Comparison of ENCODE assay signal across 8 cellular contexts in genomic region chr9:33202552-33203300, GRCh38. TPM values are rescaled to one million over a fixed set of nuclear protein-coding genes. Genes with fewer than 3 reads are reported as not detected.
DNase-seq lines count a peak whose midpoint lies in the region; ATAC-seq and TF ChIP-seq lines count a peak whose summit lies in the region.

No MANE protein-coding gene starts in this region.

- peaks cover 14% of the 10 kb centered on the region for H3K4me1 Mint-ChIP-seq in activated T-helper 1 cell treated with anti-CD3 and anti-CD28 coated beads, Interleukin-12 subunit alpha, Interleukin-12 subunit beta, Interleukin-2, Interleukin-4 antibody, amounts not matched to agents 30 ng/mL and 10 ng/mL and 1 ng/mL, durations not matched to agents 14 hours and 24 hours and 36 hours (ENCODE audit: low read depth)
- H3K4me1 Mint-ChIP-seq in memory B cell (peaks cover 13% of the 10 kb centered on the region), progenitor cell of endocrine pancreas (ENCODE audit: low read depth) (no peaks in the 10 kb centered on the region)

- H3K4me3 Mint-ChIP-seq in activated T-helper 1 cell treated with anti-CD3 and anti-CD28 coated beads, Interleukin-12 subunit alpha, Interleukin-12 subunit beta, Interleukin-2, Interleukin-4 antibody, amounts not matched to agents 30 ng/mL and 10 ng/mL and 1 ng/mL, durations not matched to agents 14 hours and 24 hours and 36 hours = no peak overlapping the region
- H3K4me3 Mint-ChIP-seq in memory B cell = peak overlapping the region; percentile 36
- no peak overlapping the region for H3K4me3 Mint-ChIP-seq in progenitor cell of endocrine pancreas (ENCODE audit: low read depth)

- peak overlapping the region; percentile 38 for H3K27ac Mint-ChIP-seq in activated T-helper 1 cell treated with anti-CD3 and anti-CD28 coated beads, Interleukin-12 subunit alpha, Interleukin-12 subunit beta, Interleukin-2, Interleukin-4 antibody, amounts not matched to agents 30 ng/mL and 10 ng/mL and 1 ng/mL, durations not matched to agents 14 hours and 24 hours and 36 hours
- H3K27ac Mint-ChIP-seq in memory B cell = no peak overlapping the region
- H3K27ac Mint-ChIP-seq in progenitor cell of endocrine pancreas = no peak overlapping the region

- no peak overlapping the region for H3K4me3 ChIP-seq in colonic mucosa

- H3K9me3 Mint-ChIP-seq in activated T-helper 1 cell treated with anti-CD3 and anti-CD28 coated beads, Interleukin-12 subunit alpha, Interleukin-12 subunit beta, Interleukin-2, Interleukin-4 antibody, amounts not matched to agents 30 ng/mL and 10 ng/mL and 1 ng/mL, durations not matched to agents 14 hours and 24 hours and 36 hours = no peaks in the 10 kb centered on the region
- no peaks in the 10 kb centered on the region for H3K9me3 Mint-ChIP-seq in memory B cell
- no peaks in the 10 kb centered on the region for H3K9me3 Mint-ChIP-seq in progenitor cell of endocrine pancreas (ENCODE audit: low read depth)

- no peak overlapping the region for H3K9ac ChIP-seq in colonic mucosa (ENCODE audit: low read depth in 2 of 2, low read length in 2 of 2)

- peak; percentile 100 for ATAC-seq in GM19467 (IDR thresholded peaks at IDR 0.05; ENCODE audit: unreplicated experiment)
- ATAC-seq in HG03432 (IDR thresholded peaks at IDR 0.05; ENCODE audit: unreplicated experiment) = peak; percentile 100
- peak; percentile 100 for ATAC-seq in memory B cell (ENCODE audit: low read depth)

- TF ChIP-seq CTCF in progenitor cell of endocrine pancreas (IDR thresholded peaks at IDR 0.05; ENCODE audit: unreplicated experiment) = no peak
- TF ChIP-seq CTCF in colonic mucosa (IDR thresholded peaks at IDR 0.05) = no peak

- intact Hi-C loops in activated T-helper 1 cell treated with anti-CD3 and anti-CD28 coated beads, Interleukin-12 subunit alpha, Interleukin-12 subunit beta, Interleukin-2, Interleukin-4 antibody, amounts not matched to agents 30 ng/mL and 10 ng/mL and 1 ng/mL, durations not matched to agents 14 hours and 24 hours and 36 hours (cut with micrococcal nuclease) = loop anchor here (2.0 to 10.0 kb wide), 2 partner anchors 22 to 58 kb away; no protein-coding TSS in a partner anchor
- intact Hi-C loops in colonic mucosa (cut with DNase I) = no loop called here

- H3K4me1 ChIP-seq in colonic mucosa = no peaks in the 10 kb centered on the region

- DNase-seq in Daoy (ENCODE audit: low read depth) = peak; percentile 45
- peak; percentile 49 for DNase-seq in activated T-helper 1 cell treated with anti-CD3 and anti-CD28 coated beads, Interleukin-12 subunit alpha, Interleukin-12 subunit beta, Interleukin-2, Interleukin-4 antibody, amounts not matched to agents 30 ng/mL and 10 ng/mL and 1 ng/mL, durations not matched to agents 14 hours and 24 hours and 36 hours (ENCODE audit: low spot score)
- peak; percentile 72 to 77 for DNase-seq in memory B cell (ENCODE audit: low spot score in 2 of 2)
- no peak for DNase-seq in progenitor cell of endocrine pancreas (ENCODE audit: low spot score, unreplicated experiment)
- DNase-seq in SK-N-DZ (ENCODE audit: low spot score) = no peak
- DNase-seq in colonic mucosa = no peak

- peaks cover 6% of the 10 kb centered on the region for H3K27me3 Mint-ChIP-seq in activated T-helper 1 cell treated with anti-CD3 and anti-CD28 coated beads, Interleukin-12 subunit alpha, Interleukin-12 subunit beta, Interleukin-2, Interleukin-4 antibody, amounts not matched to agents 30 ng/mL and 10 ng/mL and 1 ng/mL, durations not matched to agents 14 hours and 24 hours and 36 hours (ENCODE audit: insufficient read depth)
- no peaks in the 10 kb centered on the region for H3K27me3 Mint-ChIP-seq in memory B cell
- H3K27me3 Mint-ChIP-seq in progenitor cell of endocrine pancreas = peaks cover 3% of the 10 kb centered on the region

- no peaks in the 10 kb centered on the region for H3K9me3 ChIP-seq in colonic mucosa

- H3K27ac ChIP-seq in colonic mucosa = no peak overlapping the region

- H3K36me3 Mint-ChIP-seq in activated T-helper 1 cell treated with anti-CD3 and anti-CD28 coated beads, Interleukin-12 subunit alpha, Interleukin-12 subunit beta, Interleukin-2, Interleukin-4 antibody, amounts not matched to agents 30 ng/mL and 10 ng/mL and 1 ng/mL, durations not matched to agents 14 hours and 24 hours and 36 hours (ENCODE audit: low read depth) = no peaks in the 10 kb centered on the region
- H3K36me3 Mint-ChIP-seq in memory B cell (no peaks in the 10 kb centered on the region), progenitor cell of endocrine pancreas (ENCODE audit: insufficient read depth) (no peaks in the 10 kb centered on the region)

- H3K36me3 ChIP-seq in colonic mucosa = no peaks in the 10 kb centered on the region

- H3K27me3 ChIP-seq in colonic mucosa = no peaks in the 10 kb centered on the region

RNA-seq across cellular contexts. Expression of gene B4GALT1, which starts 35.6 kb away (rescaled TPM):
- total RNA-seq in Daoy (2014; rRNA removed; shearing (Covaris generic)) = 19.1 and 19.2 TPM in 2 replicates
- 64.4 and 66.5 TPM in 2 replicates for total RNA-seq in activated T-helper 1 cell treated with anti-CD3 and anti-CD28 coated beads, Interleukin-12 subunit alpha, Interleukin-12 subunit beta, Interleukin-2, Interleukin-4 antibody, amounts not matched to agents 30 ng/mL and 10 ng/mL and 1 ng/mL, durations not matched to agents 14 hours and 24 hours and 36 hours
- total RNA-seq in progenitor cell of endocrine pancreas = 49.9 and 53.1 TPM in 2 replicates
- 2.3 and 2.7 TPM in 2 replicates for polyA plus RNA-seq in SK-N-DZ (2014; cell fraction: cytosol; rRNA removed)
- 1.3 and 2.3 TPM in 2 replicates for polyA plus RNA-seq in SK-N-DZ (2014; cell fraction: nucleus; rRNA removed)
- total RNA-seq in colonic mucosa = 10 to 100 TPM; 76.9 to 78.7 TPM

RNA-seq across cellular contexts. Expression of gene SPINK4, which starts 37.2 kb away (rescaled TPM):
- total RNA-seq in Daoy (2014; rRNA removed; shearing (Covaris generic)) = not detected in 2 replicates
- total RNA-seq in activated T-helper 1 cell treated with anti-CD3 and anti-CD28 coated beads, Interleukin-12 subunit alpha, Interleukin-12 subunit beta, Interleukin-2, Interleukin-4 antibody, amounts not matched to agents 30 ng/mL and 10 ng/mL and 1 ng/mL, durations not matched to agents 14 hours and 24 hours and 36 hours = not detected in 2 replicates
- total RNA-seq in progenitor cell of endocrine pancreas = 0.91 TPM in 1 of 2 replicates, not detected in the other
- polyA plus RNA-seq in SK-N-DZ (2014; cell fraction: cytosol; rRNA removed) = not detected in 2 replicates
- not detected in 2 replicates for polyA plus RNA-seq in SK-N-DZ (2014; cell fraction: nucleus; rRNA removed)
- 100 to 1,000 TPM; 212 to 214 TPM for total RNA-seq in colonic mucosa

Comparison
In these comparisons a context has a peak if more than half of its experiments do, and no peak if none do; other contexts are left out.
1. DNase-seq: peak in Daoy (single experiment), activated T-helper 1 cell treated with anti-CD3 and anti-CD28 coated beads, Interleukin-12 subunit alpha, Interleukin-12 subunit beta, Interleukin-2, Interleukin-4 antibody, amounts not matched to agents 30 ng/mL and 10 ng/mL and 1 ng/mL, durations not matched to agents 14 hours and 24 hours and 36 hours (single experiment) and memory B cell (2 of 2); none in progenitor cell of endocrine pancreas (single experiment), SK-N-DZ (single experiment) and colonic mucosa (single experiment).
2. RNA of gene SPINK4, which starts 37.2 kb away (total RNA-seq): 212 to 214 TPM in colonic mucosa; 0.91 TPM in progenitor cell of endocrine pancreas, not detected in Daoy and not detected in activated T-helper 1 cell treated with anti-CD3 and anti-CD28 coated beads, Interleukin-12 subunit alpha, Interleukin-12 subunit beta, Interleukin-2, Interleukin-4 antibody, amounts not matched to agents 30 ng/mL and 10 ng/mL and 1 ng/mL, durations not matched to agents 14 hours and 24 hours and 36 hours; every median in the first group is over 100 times any median in the second.
3. Peak in every context shown above with its lines, with median percentiles within 50 percentile points of each other: ATAC-seq.